Comparison of ENCODE assay signal across 9 cellular contexts in the genomic region with DNA sequence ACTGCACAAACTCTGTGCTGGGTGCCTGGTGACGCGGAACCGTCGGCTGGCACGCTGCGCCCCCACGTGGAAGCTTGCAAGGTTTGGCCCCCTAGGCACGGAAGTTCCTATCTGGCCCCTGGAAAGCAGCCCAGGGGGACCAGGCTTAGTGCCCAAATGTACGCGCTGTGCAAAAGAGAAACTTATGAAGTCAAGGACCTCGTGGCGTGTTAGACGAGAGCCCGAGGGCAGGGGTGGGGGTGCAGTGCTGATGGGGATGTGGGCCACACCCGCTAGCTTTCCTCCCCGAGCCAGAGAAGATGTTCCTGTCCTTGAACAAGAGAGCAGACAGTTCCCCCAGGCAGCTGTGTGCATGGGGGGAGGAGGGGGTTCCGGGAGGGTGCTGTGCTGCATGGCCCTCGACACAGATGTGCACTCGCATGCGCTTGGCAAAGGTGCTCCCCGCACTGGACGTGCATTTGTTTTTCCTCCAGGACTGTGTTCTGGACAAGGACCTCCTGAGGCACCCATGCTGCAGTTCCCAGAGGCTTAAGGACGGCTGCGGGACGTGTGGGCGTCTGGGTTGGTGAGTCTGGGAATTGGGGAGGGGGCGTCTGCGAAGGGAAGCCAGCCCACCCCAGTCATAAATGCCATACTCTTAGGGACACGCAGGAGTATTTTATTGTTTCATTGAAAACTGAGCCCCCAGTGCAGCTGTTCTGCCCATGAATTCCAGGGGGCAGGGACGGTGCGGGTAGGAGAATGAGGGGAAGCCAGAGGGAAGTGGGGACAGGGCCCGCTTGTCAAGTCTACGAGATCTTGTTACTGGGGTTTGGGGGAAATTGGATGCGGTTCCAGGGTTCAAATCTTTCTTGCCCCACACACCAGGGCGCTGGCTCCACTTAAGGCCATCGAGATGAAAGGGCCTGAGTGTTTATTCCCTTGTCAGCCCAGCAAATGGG.
DNase-seq lines count a peak whose midpoint lies in the region; ATAC-seq, FAIRE-seq and TF ChIP-seq lines count a peak whose summit lies in the region.
"Had no signal": no experiment of that assay in that cellular context is flagged by ENCODE, and none has a peak within 500 bp of the region (broad histone marks: within the 10 kb centered on the region; RNA-seq: fewer than 3 reads in every experiment).

No MANE protein-coding gene starts in this region.

- DNase-seq in GM13977 (ENCODE audit: low spot score): peak; percentile 30
- peak; percentile 13 for DNase-seq in astrocyte of the spinal cord (ENCODE audit: low read depth, low spot score)
- no peak for DNase-seq in kidney epithelial cell (ENCODE audit: low read depth)
- no peak for DNase-seq in NCI-H187 treated with DMSO at 0.1 percent for 48 hours (lab: John Stamatoyannopoulos, UW)
- DNase-seq in activated T-helper 2 cell treated with anti-CD3 and anti-CD28 coated beads, Interferon-gamma antibody, Interleukin-2, Interleukin-4, amounts not matched to agents 10 μg/mL and 5 μg/mL and 100 μg/mL, durations not matched to agents 14 hours and 24 hours and 36 hours (ENCODE audit: low spot score): no peak
- DNase-seq in central memory CD4-positive, alpha-beta T cell: no peak
- DNase-seq in pancreas: no peak

- no peaks in the 10 kb centered on the region for H3K4me1 ChIP-seq in pancreas
- H3K4me1 ChIP-seq: breast epithelium had no signal

- H3K27me3 Mint-ChIP-seq in activated T-helper 2 cell treated with anti-CD3 and anti-CD28 coated beads, Interferon-gamma antibody, Interleukin-2, Interleukin-4, amounts not matched to agents 10 μg/mL and 5 μg/mL and 100 μg/mL, durations not matched to agents 14 hours and 24 hours and 36 hours (ENCODE audit: low read depth): no peaks in the 10 kb centered on the region

- 30 to 35% methylated on average over 36 of the region's 36 CpGs for WGBS in pancreas, 2 donors

- no peak overlapping the region for H3K4me3 Mint-ChIP-seq in activated T-helper 2 cell treated with anti-CD3 and anti-CD28 coated beads, Interferon-gamma antibody, Interleukin-2, Interleukin-4, amounts not matched to agents 10 μg/mL and 5 μg/mL and 100 μg/mL, durations not matched to agents 14 hours and 24 hours and 36 hours (ENCODE audit: low read depth)

- H3K27ac ChIP-seq in 22Rv1 (no peak overlapping the region), pancreas (no peak overlapping the region)
- H3K27ac ChIP-seq: breast epithelium had no signal

- intact Hi-C loops in activated T-helper 2 cell treated with anti-CD3 and anti-CD28 coated beads, Interferon-gamma antibody, Interleukin-2, Interleukin-4, amounts not matched to agents 10 μg/mL and 5 μg/mL and 100 μg/mL, durations not matched to agents 14 hours and 24 hours and 36 hours (cut with micrococcal nuclease): no loop called here
- intact Hi-C loops in pancreas (cut with DNase I): no loop called here

- H3K9me3 Mint-ChIP-seq in activated T-helper 2 cell treated with anti-CD3 and anti-CD28 coated beads, Interferon-gamma antibody, Interleukin-2, Interleukin-4, amounts not matched to agents 10 μg/mL and 5 μg/mL and 100 μg/mL, durations not matched to agents 14 hours and 24 hours and 36 hours: no peaks in the 10 kb centered on the region

- H3K36me3 ChIP-seq in kidney epithelial cell (ENCODE audit: control insufficient read depth, insufficient read depth, low read length) (no peaks in the 10 kb centered on the region), pancreas (no peaks in the 10 kb centered on the region)
- H3K36me3 ChIP-seq: breast epithelium had no signal

- peak; percentile 86 for TF ChIP-seq CTCF in 22Rv1 (IDR thresholded peaks at IDR 0.05)
- peak; percentile 57 for TF ChIP-seq CTCF in GM13977 (IDR thresholded peaks at IDR 0.05; ENCODE audit: extremely low read depth, insufficient read depth, missing control alignments)
- peak; percentile 57 for TF ChIP-seq CTCF in astrocyte of the spinal cord (IDR thresholded peaks at IDR 0.05; ENCODE audit: low read depth, low read length)
- peak; percentile 39 for TF ChIP-seq CTCF in kidney epithelial cell (IDR thresholded peaks at IDR 0.05; ENCODE audit: insufficient read depth, low read length, poor library complexity, severe bottlenecking)
- TF ChIP-seq CTCF in pancreas (IDR thresholded peaks at IDR 0.05): no peak

- no peak overlapping the region for H3K4me3 ChIP-seq in astrocyte of the spinal cord (ENCODE audit: low read depth, low read length)
- no peak overlapping the region for H3K4me3 ChIP-seq in kidney epithelial cell (ENCODE audit: low read depth, low read length)
- H3K4me3 ChIP-seq in pancreas: no peak overlapping the region

- no peaks in the 10 kb centered on the region for H3K36me3 Mint-ChIP-seq in activated T-helper 2 cell treated with anti-CD3 and anti-CD28 coated beads, Interferon-gamma antibody, Interleukin-2, Interleukin-4, amounts not matched to agents 10 μg/mL and 5 μg/mL and 100 μg/mL, durations not matched to agents 14 hours and 24 hours and 36 hours (ENCODE audit: low read depth)

- no peak for FAIRE-seq in pancreas (lab: Jason Lieb, UNC)

- in situ Hi-C loops in GM13977 (cut with MboI; ENCODE audit: low pct_unique_long_range_greater_than_20kb, low sequenced_read_pairs, unreplicated experiment): no loop called here
- in situ Hi-C loops in astrocyte of the spinal cord (cut with HindIII; ENCODE audit: low sequenced_read_pairs): no loop called here

- H3K27ac Mint-ChIP-seq in activated T-helper 2 cell treated with anti-CD3 and anti-CD28 coated beads, Interferon-gamma antibody, Interleukin-2, Interleukin-4, amounts not matched to agents 10 μg/mL and 5 μg/mL and 100 μg/mL, durations not matched to agents 14 hours and 24 hours and 36 hours: no peak overlapping the region

- H3K9me3 ChIP-seq in pancreas: no peaks in the 10 kb centered on the region
- H3K9me3 ChIP-seq: breast epithelium had no signal

- H3K27me3 ChIP-seq in kidney epithelial cell (ENCODE audit: control insufficient read depth, insufficient read depth, low read length) (peaks cover 6% of the 10 kb centered on the region), pancreas (no peaks in the 10 kb centered on the region)
- H3K27me3 ChIP-seq: breast epithelium had no signal

- ATAC-seq in pancreas: no peak

- no peaks in the 10 kb centered on the region for H3K4me1 Mint-ChIP-seq in activated T-helper 2 cell treated with anti-CD3 and anti-CD28 coated beads, Interferon-gamma antibody, Interleukin-2, Interleukin-4, amounts not matched to agents 10 μg/mL and 5 μg/mL and 100 μg/mL, durations not matched to agents 14 hours and 24 hours and 36 hours (ENCODE audit: low read depth)

Comparison
In these comparisons a context has a peak if more than half of its experiments do, and no peak if none do; other contexts are left out.
1. CTCF ChIP-seq: peak in 22Rv1 (single experiment), GM13977 (single experiment), astrocyte of the spinal cord (single experiment) and kidney epithelial cell (single experiment); none in pancreas (0 of 4).
2. DNase-seq: peak in GM13977 (single experiment) and astrocyte of the spinal cord (single experiment); none in kidney epithelial cell (single experiment), NCI-H187 treated with DMSO at 0.1 percent for 48 hours (single experiment), activated T-helper 2 cell treated with anti-CD3 and anti-CD28 coated beads, Interferon-gamma antibody, Interleukin-2, Interleukin-4, amounts not matched to agents 10 μg/mL and 5 μg/mL and 100 μg/mL, durations not matched to agents 14 hours and 24 hours and 36 hours (single experiment), central memory CD4-positive, alpha-beta T cell (single experiment) and pancreas (0 of 6).